Comparison of ENCODE assay signal across 8 cellular contexts in genomic region chr11:60841797-60842687, GRCh38. TPM values are rescaled to one million over a fixed set of nuclear protein-coding genes. Genes with fewer than 3 reads are reported as not detected.
DNase-seq lines count a peak whose midpoint lies in the region; ATAC-seq and TF ChIP-seq lines count a peak whose summit lies in the region.

A gene with protein sequence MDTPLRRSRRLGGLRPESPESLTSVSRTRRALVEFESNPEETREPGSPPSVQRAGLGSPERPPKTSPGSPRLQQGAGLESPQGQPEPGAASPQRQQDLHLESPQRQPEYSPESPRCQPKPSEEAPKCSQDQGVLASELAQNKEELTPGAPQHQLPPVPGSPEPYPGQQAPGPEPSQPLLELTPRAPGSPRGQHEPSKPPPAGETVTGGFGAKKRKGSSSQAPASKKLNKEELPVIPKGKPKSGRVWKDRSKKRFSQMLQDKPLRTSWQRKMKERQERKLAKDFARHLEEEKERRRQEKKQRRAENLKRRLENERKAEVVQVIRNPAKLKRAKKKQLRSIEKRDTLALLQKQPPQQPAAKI (plus strand): TSS chr11:60842113. CDS start chr11:60842125, 12 bp downstream.

- H3K4me1 Mint-ChIP-seq in GM23338 (peaks cover 36% of the 10 kb centered on the region), natural killer cell (peaks cover 39 to 48% of the 10 kb centered on the region in 2 donors)

- peak within 1 kb of the TSS; percentile 93 for H3K4me3 Mint-ChIP-seq in GM23338
- peak within 1 kb of the TSS; percentile 95 for H3K4me3 Mint-ChIP-seq in natural killer cell

- peaks cover 18% of the 10 kb centered on the region for H3K4me1 ChIP-seq in GM23338 (ENCODE audit: insufficient read depth)

- H3K27me3 Mint-ChIP-seq in GM23338 (ENCODE audit: insufficient read depth, low read depth, poor library complexity) (peaks cover 33% of the 10 kb centered on the region), natural killer cell (ENCODE audit: low read depth in 2 of 2) (no peaks in the 10 kb centered on the region)

- peaks cover 49% of the 10 kb centered on the region for H3K79me2 ChIP-seq in GM23338 (replicated peaks; ENCODE audit: insufficient read depth)

- H3K27ac Mint-ChIP-seq in GM23338 (peak within 1 kb of the TSS; percentile 94), natural killer cell (peak within 1 kb of the TSS; percentile 91 to 92)

- ATAC-seq in GM23338 (peak; percentile 74), natural killer cell (peak; percentile 96 to 98 (median 97))

- DNase-seq in EH (ENCODE audit: low read depth): peak; percentile 94
- peak; percentile 95 for DNase-seq in GM23338 (ENCODE audit: low spot score)
- DNase-seq in LHCN-M2 (ENCODE audit: low read depth): peak; percentile 94
- DNase-seq in activated effector memory CD4-positive, alpha-beta T cell treated with Interleukin-2 at 50 U/mL for 16 hours: peak; percentile 97
- DNase-seq in fibroblast of pulmonary artery (ENCODE audit: low read depth): peak; percentile 98
- peak; percentile 99 for DNase-seq in natural killer cell
- DNase-seq in stimulated activated naive CD4-positive, alpha-beta T cell (lab: John Stamatoyannopoulos, UW): peak; percentile 96 to 98 (median 98)

- H3K36me3 Mint-ChIP-seq in GM23338 (ENCODE audit: low read depth): peaks cover 15% of the 10 kb centered on the region
- no peaks in the 10 kb centered on the region for H3K36me3 Mint-ChIP-seq in natural killer cell

- no peaks in the 10 kb centered on the region for H3K27me3 ChIP-seq in GM23338 (ENCODE audit: insufficient read depth)

- H3K9me2 ChIP-seq in GM23338 (ENCODE audit: insufficient read depth): 0 out of 2 replicates have a peak, but pooled peaks cover 4% of the 10 kb centered on the region

- no peaks in the 10 kb centered on the region; the same call in 1 of the 3 replicates for H3K9me3 Mint-ChIP-seq in GM23338
- H3K9me3 Mint-ChIP-seq in natural killer cell: no peaks in the 10 kb centered on the region

- no peaks in the 10 kb centered on the region for H3K36me3 ChIP-seq in GM23338 (ENCODE audit: insufficient read depth)

- TF ChIP-seq CTCF in GM23338 (conservative IDR thresholded peaks at IDR 0.05; ENCODE audit: low read depth in 2 of 2): no peak
- no peak for TF ChIP-seq CTCF in fibroblast of pulmonary artery (IDR thresholded peaks at IDR 0.05; ENCODE audit: low read length, missing control alignments)
- no peak for TF ChIP-seq CTCF in natural killer cell (IDR thresholded peaks at IDR 0.05)

- H3F3A ChIP-seq in GM23338 (replicated peaks; ENCODE audit: low read depth): no peaks in the 10 kb centered on the region

- peak within 1 kb of the TSS; percentile 92 for H3K27ac ChIP-seq in GM23338 (ENCODE audit: low read depth)

- H2AFZ ChIP-seq in GM23338: peak within 1 kb of the TSS; percentile 79

- H4K20me1 ChIP-seq in GM23338 (replicated peaks; ENCODE audit: insufficient read depth): peaks cover 19% of the 10 kb centered on the region

- intact Hi-C loops in natural killer cell (cut with micrococcal nuclease): loop anchor here (1.0 kb wide), 1 partner anchor 73 kb away; no protein-coding TSS in a partner anchor

- peak; percentile 68 for TF ChIP-seq POLR2A in Raji (IDR thresholded peaks at IDR 0.05; ENCODE audit: insufficient read depth, low read depth, low read length)

- H3K4me3 ChIP-seq in GM23338 (peak within 1 kb of the TSS; percentile 93), fibroblast of pulmonary artery (replicated peaks; ENCODE audit: low read depth, low read length) (peak within 1 kb of the TSS; percentile 95)

- H3K4me2 ChIP-seq in GM23338: peak within 1 kb of the TSS; percentile 96

TF ChIP-seq in GM23338, 12 proteins besides CTCF, POLR2A, EP300 and RAD21:
- TF ChIP-seq ZNF114 (CRISPR knock-in tag; IDR thresholded peaks at IDR 0.05) (no peak), STAT1 (IDR thresholded peaks at IDR 0.05; ENCODE audit: unreplicated experiment) (no peak), NANOG (IDR thresholded peaks at IDR 0.05; ENCODE audit: borderline replicate concordance) (no peak), EZH2phosphoT487 (IDR thresholded peaks at IDR 0.05; ENCODE audit: unreplicated experiment) (no peak), EZH2 (IDR thresholded peaks at IDR 0.05; ENCODE audit: low read depth, unreplicated experiment) (no peak), POLR2AphosphoS5 (IDR thresholded peaks at IDR 0.05; ENCODE audit: low read depth) (peak; percentile 73), REST (IDR thresholded peaks at IDR 0.05; ENCODE audit: unreplicated experiment) (no peak), ZNF331 (CRISPR knock-in tag; IDR thresholded peaks at IDR 0.05; ENCODE audit: low read depth) (0 out of 2 replicates have a peak, but pooled peaks have one; percentile 25), CREB1 (CRISPR knock-in tag; IDR thresholded peaks at IDR 0.05; ENCODE audit: low read depth) (peak; percentile 100)
- TF ChIP-seq, protein P1, sequence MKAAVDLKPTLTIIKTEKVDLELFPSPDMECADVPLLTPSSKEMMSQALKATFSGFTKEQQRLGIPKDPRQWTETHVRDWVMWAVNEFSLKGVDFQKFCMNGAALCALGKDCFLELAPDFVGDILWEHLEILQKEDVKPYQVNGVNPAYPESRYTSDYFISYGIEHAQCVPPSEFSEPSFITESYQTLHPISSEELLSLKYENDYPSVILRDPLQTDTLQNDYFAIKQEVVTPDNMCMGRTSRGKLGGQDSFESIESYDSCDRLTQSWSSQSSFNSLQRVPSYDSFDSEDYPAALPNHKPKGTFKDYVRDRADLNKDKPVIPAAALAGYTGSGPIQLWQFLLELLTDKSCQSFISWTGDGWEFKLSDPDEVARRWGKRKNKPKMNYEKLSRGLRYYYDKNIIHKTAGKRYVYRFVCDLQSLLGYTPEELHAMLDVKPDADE (IDR thresholded peaks at IDR 0.05): peak; percentile 86

RNA-seq across cellular contexts. Expression of the gene that starts here (rescaled TPM):
- total RNA-seq in GM23338 (2014; rRNA removed; shearing (Covaris generic)): 81.8 and 98.5 TPM in 2 replicates
- polyA plus RNA-seq in GM23338 (2016; fragmentation: Nextera tagmentation; extraction: Ambion mirVana): 67.0 and 67.3 TPM in 2 replicates
- total RNA-seq in LHCN-M2 (2014; rRNA removed): 33.1 and 34.5 TPM in 2 replicates
- 38.2 TPM for polyA plus RNA-seq in LHCN-M2 (2012)
- total RNA-seq in natural killer cell: 10 to 100 TPM; 10.6 to 12.5 (median 10.7) TPM

Comparison
In these comparisons a context has a peak if more than half of its experiments do, and no peak if none do; other contexts are left out.
1. Peak in every context shown above with its lines: DNase-seq, ATAC-seq, H3K4me3 ChIP-seq and H3K27ac ChIP-seq.